In the genomic region with DNA sequence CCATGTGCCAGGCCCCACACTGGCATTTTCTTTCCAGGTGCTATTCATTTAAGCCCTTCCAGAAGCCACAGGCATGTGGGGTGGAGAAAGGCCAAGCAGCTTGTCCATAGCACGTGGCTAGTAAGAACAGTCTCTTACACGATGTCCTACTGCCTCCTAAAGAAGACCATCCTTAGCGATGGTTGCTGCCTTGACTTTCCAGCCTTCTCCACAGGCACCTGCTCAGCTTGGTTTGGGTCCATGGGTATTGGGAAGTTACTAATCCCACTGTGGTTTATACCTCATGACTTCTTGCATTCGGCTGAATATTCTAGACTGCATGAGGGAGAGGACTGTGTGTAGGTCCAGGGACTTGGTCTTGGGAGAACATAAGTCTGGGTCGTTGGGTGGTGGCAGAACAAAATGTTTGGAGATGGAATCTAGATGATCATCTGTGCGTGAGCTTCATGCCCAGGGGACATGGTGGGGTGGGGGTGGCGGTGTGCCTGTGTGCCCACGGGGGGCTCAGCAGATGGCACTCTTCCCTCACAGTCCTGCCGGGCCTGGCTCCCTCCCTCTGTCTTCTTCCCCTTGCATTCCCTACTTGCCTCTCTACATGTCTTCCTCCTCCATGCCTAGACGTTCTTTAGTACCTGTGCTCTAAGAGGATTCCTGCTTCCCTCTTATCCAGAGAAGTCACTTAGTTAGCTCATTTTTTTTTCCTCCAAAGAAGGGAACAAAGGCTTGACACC, we compare ENCODE assay signal across 8 cellular contexts. TPM values are rescaled to one million over a fixed set of nuclear protein-coding genes. Genes with fewer than 3 reads are reported as not detected.
DNase-seq lines count a peak whose midpoint lies in the region; ATAC-seq and TF ChIP-seq lines count a peak whose summit lies in the region.

No MANE protein-coding gene starts in this region.

- no peaks in the 10 kb centered on the region for H3K36me3 Mint-ChIP-seq in progenitor cell of endocrine pancreas (ENCODE audit: insufficient read depth)

- DNase-seq in stimulated activated CD4-positive, alpha-beta T cell treated with anti-CD3 and anti-CD28 coated beads, Interleukin-15, amount 100 ng/mL, for 24 hours, result peak; percentile 46
- no peak for DNase-seq in stimulated activated CD4-positive, alpha-beta T cell treated with anti-CD3 and anti-CD28 coated beads, Interleukin-2, amount 100 ng/mL, for 48 hours
- DNase-seq in Panc1 (ENCODE audit: low read depth, low spot score), result no peak
- DNase-seq in epithelial cell of esophagus (ENCODE audit: low read depth), result no peak
- DNase-seq in progenitor cell of endocrine pancreas (ENCODE audit: low spot score, unreplicated experiment), result no peak
- no peak for DNase-seq in germinal center (ENCODE audit: low spot score)

- POLR2A ChIA-PET in Panc1 (lab: Charles Lee), result interaction anchor here (0.6 kb wide), 1 partner anchor 158 kb away, joined by 3 read pairs; no protein-coding TSS in a partner anchor

- ATAC-seq in Panc1 (peak; percentile 73), GM19328 (IDR thresholded peaks at IDR 0.05; ENCODE audit: unreplicated experiment) (no peak), GM18873 (IDR thresholded peaks at IDR 0.05; ENCODE audit: low FRiP score, unreplicated experiment) (no peak)

- no peaks in the 10 kb centered on the region for H3K27me3 ChIP-seq in Panc1 (ENCODE audit: control insufficient read depth, insufficient read depth, low read length)

- H3K36me3 ChIP-seq in Panc1 (ENCODE audit: control insufficient read depth, insufficient read depth, low read length), result no peaks in the 10 kb centered on the region

- H3K27me3 Mint-ChIP-seq in progenitor cell of endocrine pancreas, result peaks cover 26% of the 10 kb centered on the region

- peak overlapping the region; percentile 74 for H3K27ac ChIP-seq in Panc1 (ENCODE audit: low read length)

- no peaks in the 10 kb centered on the region for H3K9me3 ChIP-seq in Panc1 (ENCODE audit: control insufficient read depth, insufficient read depth, low read depth, low read length)

- BruUV-seq in Panc1 (replicated peaks; lab: Mats Ljungman, UMichigan), result no TSS peak

- peaks cover 2% of the 10 kb centered on the region for H3K4me1 Mint-ChIP-seq in progenitor cell of endocrine pancreas (ENCODE audit: low read depth)

- in situ Hi-C loops in Panc1 (cut with HindIII; ENCODE audit: low pct_unique_long_range_greater_than_20kb, low sequenced_read_pairs), result no loop called here

- CTCF ChIA-PET in Panc1 (lab: Charles Lee), result interaction anchor here (0.6 to 1.5 kb wide), 4 partner anchors 135 to 201 kb away, joined by 3 to 14 read pairs (median 5); partner anchors contain the start of gene WNK1

- H3K27ac Mint-ChIP-seq in progenitor cell of endocrine pancreas, result no peak overlapping the region

- no peaks in the 10 kb centered on the region for H3K9me3 Mint-ChIP-seq in progenitor cell of endocrine pancreas (ENCODE audit: low read depth)

- no peak overlapping the region for H3K4me3 Mint-ChIP-seq in progenitor cell of endocrine pancreas (ENCODE audit: low read depth)

- H3K4me1 ChIP-seq in Panc1 (ENCODE audit: control insufficient read depth, insufficient read depth, low read length), result peaks cover 11% of the 10 kb centered on the region

- intact Hi-C loops in Panc1 (cut with micrococcal nuclease; ENCODE audit: unreplicated experiment), result no loop called here

- TF ChIP-seq CTCF in Panc1 (IDR thresholded peaks at IDR 0.05) (peak; percentile 64; the same call in 1 of the 2 replicates), epithelial cell of esophagus (IDR thresholded peaks at IDR 0.05; ENCODE audit: insufficient read depth, low read depth, low read length, missing control alignments) (peak; percentile 25), progenitor cell of endocrine pancreas (IDR thresholded peaks at IDR 0.05; ENCODE audit: unreplicated experiment) (peak; percentile 39)

- no peak overlapping the region for H3K4me3 ChIP-seq in Panc1 (ENCODE audit: low read depth in 2 of 2, low read length in 2 of 2)
- H3K4me3 ChIP-seq in epithelial cell of esophagus (ENCODE audit: low read length), result no peak overlapping the region

RNA-seq across cellular contexts. Expression of gene NINJ2, which starts 49.1 kb away (rescaled TPM):
- total RNA-seq in Panc1 (2021; ENCODE audit: unreplicated experiment), result 1.9 TPM
- polyA plus RNA-seq in Panc1 (2012; ENCODE audit: insufficient read length), result 2.2 TPM
- 3.0 and 4.0 TPM in 2 replicates for total RNA-seq in progenitor cell of endocrine pancreas
